ENCODE assay signal across 25 cellular contexts in the genomic region with DNA sequence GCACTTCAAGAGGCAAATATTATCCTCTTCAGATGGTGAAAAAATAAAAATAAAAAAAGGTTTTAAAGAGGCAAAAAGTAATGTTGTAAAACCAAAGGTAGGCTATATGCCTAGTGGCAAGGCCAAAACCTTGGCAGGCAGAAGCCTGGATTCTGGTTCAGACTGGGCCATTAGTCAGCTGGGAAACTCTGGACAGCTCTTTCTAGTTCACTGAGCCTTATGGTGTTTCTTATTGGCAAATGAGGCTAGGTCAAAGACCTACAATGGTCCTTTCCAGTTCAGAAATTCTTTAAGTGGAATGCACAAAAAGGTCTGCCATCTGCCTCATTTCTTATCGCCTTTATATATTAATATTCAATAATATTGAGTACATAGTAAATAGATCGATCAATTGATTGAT.
"Had no signal": no experiment of that assay in that cellular context is flagged by ENCODE, and none has a peak within 500 bp of the region (broad histone marks: within the 10 kb centered on the region; RNA-seq: fewer than 3 reads in every experiment).

No MANE protein-coding gene starts in this region.

- H3K4me3 ChIP-seq: neural progenitor cell, ovary, prostate gland, right lobe of liver, sigmoid colon, stomach, thoracic aorta, thyroid gland, tibial nerve, upper lobe of left lung, vagina had no signal

- H3K27me3 ChIP-seq: neural progenitor cell, ovary, right lobe of liver, sigmoid colon, thyroid gland, tibial nerve, upper lobe of left lung, vagina had no signal

- H3K9ac ChIP-seq: neural progenitor cell, parathyroid adenoma had no signal

- DNase-seq: natural killer cell; occipital lobe; ovary; posterior cingulate gyrus; right cardiac atrium; right lobe of liver; sigmoid colon; small intestine; stimulated activated CD4-positive, alpha-beta T cell treated with anti-CD3 and anti-CD28 coated beads, Interleukin-15, amount 100 ng/mL, for 24 hours; stimulated activated CD4-positive, alpha-beta T cell treated with anti-CD3 and anti-CD28 coated beads, Interleukin-2, amount 100 ng/mL, for 24 hours; stimulated activated CD4-positive, alpha-beta T cell treated with anti-CD3 and anti-CD28 coated beads, Interleukin-2, amount 100 ng/mL, for 48 hours; stimulated activated CD4-positive, alpha-beta T cell treated with anti-CD3 and anti-CD28 coated beads, Interleukin-4, amount 100 ng/mL, for 24 hours; stimulated activated naive B cell treated with anti-CD40 and anti-IgM and Interleukin-4, amounts not matched to agents 10 μg/mL and 1 μg/mL and 100 μg/mL, for 72 hours; stimulated activated naive CD4-positive, alpha-beta T cell treated with Interleukin-2 at 50 U/mL for 16 hours; stomach; thyroid gland; trophoblast cell; upper lobe of left lung had no signal

- H3K4me2 ChIP-seq: neural progenitor cell had no signal

- H3K79me2 ChIP-seq: parathyroid adenoma had no signal

- H3K9me3 ChIP-seq: ovary, prostate gland, right lobe of liver, sigmoid colon, stomach, thoracic aorta, thyroid gland, tibial nerve, upper lobe of left lung, vagina had no signal

- H3K36me3 ChIP-seq: neural progenitor cell, ovary, prostate gland, right lobe of liver, sigmoid colon, stomach, thoracic aorta, thyroid gland, tibial nerve, vagina had no signal

- H2AFZ ChIP-seq: neural progenitor cell, parathyroid adenoma had no signal

- ATAC-seq: natural killer cell; right cardiac atrium; right lobe of liver; stimulated activated effector memory CD8-positive, alpha-beta T cell treated with anti-CD3 and anti-CD28 coated beads, Interleukin-12 subunit alpha, Interleukin-12 subunit beta, amount 100 ng/mL, for 72 hours; stimulated activated naive B cell treated with anti-CD40 and anti-IgM and Interleukin-4, amounts not matched to agents 10 μg/mL and 1 μg/mL and 100 μg/mL, for 72 hours had no signal

- H3K27ac ChIP-seq: neural progenitor cell, ovary, parathyroid adenoma, prostate gland, right lobe of liver, sigmoid colon, stomach, thoracic aorta, thyroid gland, tibial nerve, vagina had no signal

- H3K4me1 ChIP-seq: neural progenitor cell, parathyroid adenoma, prostate gland, right lobe of liver, sigmoid colon, stomach, thyroid gland, tibial nerve, upper lobe of left lung, vagina had no signal
